Comparison of ENCODE assay signal across 7 cellular contexts in genomic region chr20:48470141-48470540, GRCh38.
"Had no signal": no experiment of that assay in that cellular context is flagged by ENCODE, and none has a peak within 500 bp of the region (broad histone marks: within the 10 kb centered on the region; RNA-seq: fewer than 3 reads in every experiment).

No MANE protein-coding gene starts in this region.

- H2AFZ ChIP-seq: GM23248 had no signal

- FAIRE-seq: K562 had no signal

- DNase-seq: GM23248, GOT3, H9, HCEC 1CT, IMR-90, KG1 had no signal

- H3K9ac ChIP-seq: GM23248 had no signal

- H3K4me3 ChIP-seq: GM23248, K562 had no signal

- H3K27ac ChIP-seq: GM23248 had no signal

- ATAC-seq: K562 had no signal
